ENCODE assay signal across 8 cellular contexts in the genomic region with DNA sequence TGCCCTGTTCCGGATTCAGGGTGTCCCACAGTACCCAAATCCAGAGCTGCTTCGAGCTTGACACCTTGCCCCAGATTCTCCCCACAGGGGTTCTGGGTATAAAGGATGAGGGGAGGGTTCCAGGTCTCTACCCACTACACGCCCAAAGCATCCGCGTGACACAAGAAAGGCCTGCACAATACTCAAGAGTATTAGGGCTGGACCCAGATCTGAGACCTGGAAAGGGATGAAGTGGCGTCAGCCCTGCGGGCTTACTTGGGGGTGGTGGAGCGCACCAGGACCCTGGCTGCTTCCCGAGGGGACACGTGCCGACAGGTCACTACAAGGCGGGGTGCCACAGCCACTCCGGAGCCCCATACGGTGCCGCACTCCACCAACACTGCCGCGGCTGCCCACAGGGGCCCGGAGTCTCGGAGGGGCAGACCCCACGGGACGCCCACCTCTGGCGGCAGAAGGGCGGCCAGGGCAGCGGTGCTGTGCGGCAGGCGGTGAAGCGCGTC. TPM values are rescaled to one million over a fixed set of nuclear protein-coding genes. Genes with fewer than 3 reads are reported as not detected.
A peak's percentile ranks its signal among the peaks of the same experiment; 100 is the strongest.
DNase-seq lines count a peak whose midpoint lies in the region; ATAC-seq and TF ChIP-seq lines count a peak whose summit lies in the region.

No MANE protein-coding gene starts in this region.

- H3K4me3 ChIP-seq in OCI-LY7 (ENCODE audit: low read depth, low read length, poor library complexity, severe bottlenecking) (peak overlapping the region; percentile 76), epithelial cell of proximal tubule (ENCODE audit: low read depth, low read length) (peak overlapping the region; percentile 82), parathyroid adenoma (ENCODE audit: low read depth, low read length) (peak overlapping the region; percentile 70)

- H4K20me1 ChIP-seq in OCI-LY7 (ENCODE audit: insufficient read depth, low read length) = no peaks in the 10 kb centered on the region

- TF ChIP-seq CTCF in OCI-LY7 (conservative IDR thresholded peaks at IDR 0.05; ENCODE audit: low read length) = no peak
- no peak for TF ChIP-seq CTCF in epithelial cell of proximal tubule (conservative IDR thresholded peaks at IDR 0.05; ENCODE audit: low read depth, low read length)
- TF ChIP-seq CTCF in parathyroid adenoma (IDR thresholded peaks at IDR 0.05) = no peak
- no peak for TF ChIP-seq CTCF in GM10266 (IDR thresholded peaks at IDR 0.05; ENCODE audit: control insufficient read depth, insufficient read depth, low read depth, missing control alignments)

- intact Hi-C loops in OCI-LY7 (cut with micrococcal nuclease; ENCODE audit: unreplicated experiment) = loop anchor here (10.0 kb wide), 1 partner anchor 220 kb away; no protein-coding TSS in a partner anchor

- H3K27ac ChIP-seq in OCI-LY7 (ENCODE audit: low read depth, low read length, poor library complexity, severe bottlenecking) = peak overlapping the region; percentile 78
- H3K27ac ChIP-seq in parathyroid adenoma = peak overlapping the region; percentile 84

- POLR2A ChIA-PET in OCI-LY7 (lab: Charles Lee) = interaction anchor here (0.6 to 1.6 kb wide), 6 partner anchors 16 to 215 kb away, joined by 3 to 5 read pairs (median 4); no protein-coding TSS in a partner anchor

- peak overlapping the region; percentile 90 for H3K4me2 ChIP-seq in OCI-LY7 (ENCODE audit: low read length)
- H3K4me2 ChIP-seq in parathyroid adenoma (ENCODE audit: low read length) = peak overlapping the region; percentile 84

- CTCF ChIA-PET in OCI-LY7 (lab: Charles Lee; ENCODE audit: unreplicated experiment) = no interaction called here

- ATAC-seq in GM21717 (IDR thresholded peaks at IDR 0.05; ENCODE audit: unreplicated experiment) = peak; percentile 9

- H3K9me3 ChIP-seq in OCI-LY7 (ENCODE audit: low read length) (no peaks in the 10 kb centered on the region), parathyroid adenoma (ENCODE audit: control insufficient read depth, low read length) (no peaks in the 10 kb centered on the region)

- H3K9me2 ChIP-seq in OCI-LY7 (ENCODE audit: insufficient read depth, low read length) = no peaks in the 10 kb centered on the region

- peaks cover 17% of the 10 kb centered on the region for H3K4me1 ChIP-seq in OCI-LY7 (ENCODE audit: insufficient read depth, low read length, poor library complexity, severe bottlenecking)
- peaks cover 9% of the 10 kb centered on the region for H3K4me1 ChIP-seq in parathyroid adenoma

- no peak overlapping the region for H3K9ac ChIP-seq in parathyroid adenoma

- H2AFZ ChIP-seq in OCI-LY7 (ENCODE audit: low read length) (peak overlapping the region; percentile 27), parathyroid adenoma (peak overlapping the region; percentile 92)

- no peaks in the 10 kb centered on the region; the same call in 1 of the 2 replicates for H3K79me2 ChIP-seq in OCI-LY7 (ENCODE audit: insufficient read depth, low read depth, low read length)
- H3K79me2 ChIP-seq in parathyroid adenoma = peaks cover 18% of the 10 kb centered on the region

- H3K36me3 ChIP-seq in OCI-LY7 (ENCODE audit: insufficient read depth, low read length) = peaks cover 21% of the 10 kb centered on the region
- H3K36me3 ChIP-seq in parathyroid adenoma (ENCODE audit: control insufficient read depth, insufficient read depth, low read length) = no peaks in the 10 kb centered on the region

- H3K27me3 ChIP-seq in parathyroid adenoma (ENCODE audit: control insufficient read depth, insufficient read depth, low read length) = no peaks in the 10 kb centered on the region

- BruUV-seq in OCI-LY7 (replicated peaks; lab: Mats Ljungman, UMichigan) = no TSS peak

- DNase-seq in ELR (ENCODE audit: low read depth) (peak; percentile 26), OCI-LY7 (ENCODE audit: low spot score) (no peak), epithelial cell of proximal tubule (ENCODE audit: low read depth) (no peak), GM10266 (ENCODE audit: extremely low spot score) (no peak), COLO668 (lab: John Stamatoyannopoulos, UW; ENCODE audit: unreplicated experiment) (no peak), AG08396 (ENCODE audit: low spot score) (no peak)

RNA-seq across cellular contexts. Expression of gene TYSND1, which starts 1.3 kb away (rescaled TPM):
- total RNA-seq in OCI-LY7 (2014; rRNA removed; shearing (Covaris generic)) = 32.5 and 33.4 TPM in 2 replicates
- 47.3 and 48.1 TPM in 2 replicates for total RNA-seq in OCI-LY7 (2022)
- total RNA-seq in epithelial cell of proximal tubule = 14.3 and 21.7 TPM in 2 replicates

RNA-seq across cellular contexts. Expression of gene AIFM2, which starts 12.6 kb away (rescaled TPM):
- 1.1 and 1.7 TPM in 2 replicates for total RNA-seq in OCI-LY7 (2014; rRNA removed; shearing (Covaris generic))
- total RNA-seq in OCI-LY7 (2022) (2.4 and 2.6 TPM in 2 replicates), epithelial cell of proximal tubule (3.7 and 11.6 TPM in 2 replicates)

RNA-seq across cellular contexts. Expression of gene SAR1A, which starts 25.1 kb away (rescaled TPM):
- total RNA-seq in OCI-LY7 (2014; rRNA removed; shearing (Covaris generic)) = 39.4 and 39.5 TPM in 2 replicates
- total RNA-seq in OCI-LY7 (2022) = 71.0 and 81.4 TPM in 2 replicates
- total RNA-seq in epithelial cell of proximal tubule = 59.9 and 68.1 TPM in 2 replicates
